13 cellular contexts compared by ENCODE assay signal in the genomic region with DNA sequence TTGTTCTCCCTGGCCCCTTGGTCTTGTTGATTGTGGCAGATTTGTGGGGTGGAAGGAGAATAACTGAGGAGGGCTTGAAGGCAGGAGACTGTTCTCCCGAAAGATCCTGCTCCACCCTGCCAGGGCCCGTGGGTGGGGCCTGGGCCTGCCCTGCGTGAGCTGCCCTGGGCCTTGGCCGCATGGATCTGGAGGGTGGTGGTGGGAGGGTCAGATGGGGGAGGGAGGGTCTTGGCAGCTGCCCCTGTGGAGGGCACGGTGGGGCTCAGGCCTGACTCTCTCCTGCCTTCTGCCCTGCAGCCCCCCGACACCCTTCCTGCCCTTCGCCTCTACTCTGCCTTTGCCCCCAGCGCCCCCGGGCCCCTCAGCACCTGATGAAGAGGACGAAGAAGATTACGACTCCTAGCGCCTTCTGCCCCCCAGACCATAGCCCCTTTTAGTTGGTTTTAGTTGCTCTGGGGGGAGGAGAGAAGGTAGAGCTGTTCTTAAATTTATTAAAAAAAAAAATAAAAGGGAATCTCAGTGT. TPM values are rescaled to one million over a fixed set of nuclear protein-coding genes. Genes with fewer than 3 reads are reported as not detected.
DNase-seq lines count a peak whose midpoint lies in the region; ATAC-seq, FAIRE-seq and TF ChIP-seq lines count a peak whose summit lies in the region.
"Had no signal": no experiment of that assay in that cellular context is flagged by ENCODE, and none has a peak within 500 bp of the region (broad histone marks: within the 10 kb centered on the region; RNA-seq: fewer than 3 reads in every experiment).

No MANE protein-coding gene starts in this region.

- TF ChIP-seq CTCF in foreskin fibroblast (IDR thresholded peaks at IDR 0.05; ENCODE audit: low read depth, low read length): no peak

- peaks cover 8% of the 10 kb centered on the region for H3K36me3 Mint-ChIP-seq in activated naive CD4-positive, alpha-beta T cell treated with anti-CD3 and anti-CD28 coated beads for 36 hours (ENCODE audit: low read depth)
- H3K36me3 Mint-ChIP-seq in activated naive CD4-positive, alpha-beta T cell treated with anti-CD3 and anti-CD28 coated beads, Interleukin-2, amount 50 U/mL, for 72 hours: peaks cover 0 to 11% of the 10 kb centered on the region in 2 donors
- peaks cover 30% of the 10 kb centered on the region for H3K36me3 Mint-ChIP-seq in activated CD4-positive, alpha-beta memory T cell treated with anti-CD3 and anti-CD28 coated beads, Interleukin-2, amount 10 ng/mL, durations not matched to agents 7 days and 5 days (ENCODE audit: low read depth)

- CTCF ChIA-PET in activated naive CD4-positive, alpha-beta T cell treated with anti-CD3 and anti-CD28 coated beads for 36 hours (lab: Charles Lee): interaction anchor here (1.5 kb wide), 1 partner anchor 101 kb away, joined by 4 read pairs; no protein-coding TSS in a partner anchor
- CTCF ChIA-PET in activated CD4-positive, alpha-beta memory T cell treated with anti-CD3 and anti-CD28 coated beads, Interleukin-2, amount 10 ng/mL, durations not matched to agents 7 days and 5 days (lab: Charles Lee): interaction anchor here (1.1 to 3.5 kb wide), 2 partner anchors 29 to 31 kb away, joined by 3 to 18 read pairs; partner anchors contain the start of genes CCDC85B and FIBP

- POLR2A ChIA-PET in activated CD4-positive, alpha-beta memory T cell treated with anti-CD3 and anti-CD28 coated beads, Interleukin-2, amount 10 ng/mL, durations not matched to agents 7 days and 5 days (lab: Charles Lee): interaction anchor here (1.8 to 2.9 kb wide), 4 partner anchors 27 to 40 kb away, joined by 6 to 16 read pairs (median 7); partner anchors contain the start of genes CCDC85B and SART1

- no peaks in the 10 kb centered on the region for H3K27me3 Mint-ChIP-seq in activated naive CD4-positive, alpha-beta T cell treated with anti-CD3 and anti-CD28 coated beads for 36 hours (ENCODE audit: low read depth)
- no peaks in the 10 kb centered on the region for H3K27me3 Mint-ChIP-seq in activated CD4-positive, alpha-beta memory T cell treated with anti-CD3 and anti-CD28 coated beads, Interleukin-2, amount 10 ng/mL, durations not matched to agents 7 days and 5 days
- H3K27me3 Mint-ChIP-seq in stimulated activated naive CD8-positive, alpha-beta T cell treated with anti-CD3 and anti-CD28 coated beads, Interleukin-15, amount 100 ng/mL, for 72 hours: no peaks in the 10 kb centered on the region

- intact Hi-C loops in activated naive CD4-positive, alpha-beta T cell treated with anti-CD3 and anti-CD28 coated beads for 36 hours (cut with micrococcal nuclease): no loop called here

- no peak for DNase-seq in activated naive CD4-positive, alpha-beta T cell treated with anti-CD3 and anti-CD28 coated beads for 36 hours
- no peak for DNase-seq in activated naive CD4-positive, alpha-beta T cell treated with anti-CD3 and anti-CD28 coated beads, Interleukin-2, amount 50 U/mL, for 72 hours (ENCODE audit: low spot score in 2 of 2)
- no peak for DNase-seq in activated CD4-positive, alpha-beta memory T cell treated with anti-CD3 and anti-CD28 coated beads, Interleukin-2, amount 10 ng/mL, durations not matched to agents 7 days and 5 days
- no peak for DNase-seq in foreskin fibroblast
- DNase-seq in stimulated activated naive CD8-positive, alpha-beta T cell treated with anti-CD3 and anti-CD28 coated beads, Interleukin-15, amount 100 ng/mL, for 72 hours: no peak
- no peak for DNase-seq in RCC 7860 (ENCODE audit: low spot score)
- DNase-seq in NCI-H510A (lab: John Stamatoyannopoulos, UW): no peak
- DNase-seq: NCI-H1105 had no signal

- no peak for FAIRE-seq in RCC 7860 (lab: Jason Lieb, UNC)
- FAIRE-seq: bronchial epithelial cell, GM18507 had no signal

- no peaks in the 10 kb centered on the region for H3K9me3 Mint-ChIP-seq in activated naive CD4-positive, alpha-beta T cell treated with anti-CD3 and anti-CD28 coated beads for 36 hours
- H3K9me3 Mint-ChIP-seq in activated naive CD4-positive, alpha-beta T cell treated with anti-CD3 and anti-CD28 coated beads, Interleukin-2, amount 50 U/mL, for 72 hours: no peaks in the 10 kb centered on the region
- H3K9me3 Mint-ChIP-seq in activated CD4-positive, alpha-beta memory T cell treated with anti-CD3 and anti-CD28 coated beads, Interleukin-2, amount 10 ng/mL, durations not matched to agents 7 days and 5 days: no peaks in the 10 kb centered on the region
- no peaks in the 10 kb centered on the region for H3K9me3 Mint-ChIP-seq in stimulated activated naive CD8-positive, alpha-beta T cell treated with anti-CD3 and anti-CD28 coated beads, Interleukin-15, amount 100 ng/mL, for 72 hours

- H3K4me1 Mint-ChIP-seq in activated naive CD4-positive, alpha-beta T cell treated with anti-CD3 and anti-CD28 coated beads for 36 hours (ENCODE audit: low read depth): peaks cover 31% of the 10 kb centered on the region
- H3K4me1 Mint-ChIP-seq in activated CD4-positive, alpha-beta memory T cell treated with anti-CD3 and anti-CD28 coated beads, Interleukin-2, amount 10 ng/mL, durations not matched to agents 7 days and 5 days: peaks cover 36% of the 10 kb centered on the region
- H3K4me1 Mint-ChIP-seq in stimulated activated naive CD8-positive, alpha-beta T cell treated with anti-CD3 and anti-CD28 coated beads, Interleukin-15, amount 100 ng/mL, for 72 hours: peaks cover 39% of the 10 kb centered on the region

- no peak overlapping the region for H3K27ac Mint-ChIP-seq in activated naive CD4-positive, alpha-beta T cell treated with anti-CD3 and anti-CD28 coated beads for 36 hours
- H3K27ac Mint-ChIP-seq in activated naive CD4-positive, alpha-beta T cell treated with anti-CD3 and anti-CD28 coated beads, Interleukin-2, amount 50 U/mL, for 72 hours: peak overlapping the region in 1 of 2 donors; percentile 88
- peak overlapping the region; percentile 21 for H3K27ac Mint-ChIP-seq in activated CD4-positive, alpha-beta memory T cell treated with anti-CD3 and anti-CD28 coated beads, Interleukin-2, amount 10 ng/mL, durations not matched to agents 7 days and 5 days
- no peak overlapping the region for H3K27ac Mint-ChIP-seq in stimulated activated naive CD8-positive, alpha-beta T cell treated with anti-CD3 and anti-CD28 coated beads, Interleukin-15, amount 100 ng/mL, for 72 hours

- H3K4me3 ChIP-seq in foreskin fibroblast (ENCODE audit: low read depth in 1 of 2, low read length in 2 of 2): peak overlapping the region; percentile 72 to 79

- peak overlapping the region; percentile 93 for H3K4me3 Mint-ChIP-seq in activated naive CD4-positive, alpha-beta T cell treated with anti-CD3 and anti-CD28 coated beads for 36 hours
- H3K4me3 Mint-ChIP-seq in activated CD4-positive, alpha-beta memory T cell treated with anti-CD3 and anti-CD28 coated beads, Interleukin-2, amount 10 ng/mL, durations not matched to agents 7 days and 5 days: peak overlapping the region; percentile 93
- peak overlapping the region; percentile 88 to 98 for H3K4me3 Mint-ChIP-seq in stimulated activated naive CD8-positive, alpha-beta T cell treated with anti-CD3 and anti-CD28 coated beads, Interleukin-15, amount 100 ng/mL, for 72 hours

- ATAC-seq in activated naive CD4-positive, alpha-beta T cell treated with anti-CD3 and anti-CD28 coated beads, Interleukin-2, amount 50 U/mL, for 72 hours: no peak
- ATAC-seq in stimulated activated naive CD8-positive, alpha-beta T cell treated with anti-CD3 and anti-CD28 coated beads, Interleukin-15, amount 100 ng/mL, for 72 hours: no peak
- no peak for ATAC-seq in HG02798 (IDR thresholded peaks at IDR 0.05; ENCODE audit: poor library complexity, unreplicated experiment)
- ATAC-seq: activated CD4-positive, CD25-positive, alpha-beta regulatory T cell treated with anti-CD3 and anti-CD28 coated beads, Interleukin-2, amount 50 U/mL, for 24 hours; heart right ventricle had no signal

RNA-seq across cellular contexts. Expression of gene DRAP1, which starts 1.9 kb away (rescaled TPM):
- total RNA-seq in activated naive CD4-positive, alpha-beta T cell treated with anti-CD3 and anti-CD28 coated beads for 36 hours: 100 to 1,000 TPM; 117 to 134 TPM
- total RNA-seq in activated naive CD4-positive, alpha-beta T cell treated with anti-CD3 and anti-CD28 coated beads, Interleukin-2, amount 50 U/mL, for 72 hours: 100 to 1,000 TPM; 110 to 167 TPM
- total RNA-seq in activated CD4-positive, alpha-beta memory T cell treated with anti-CD3 and anti-CD28 coated beads, Interleukin-2, amount 10 ng/mL, durations not matched to agents 7 days and 5 days: 100 to 1,000 TPM; 162 to 180 TPM

RNA-seq across cellular contexts. Expression of gene C11orf68, which starts 2.2 kb away (rescaled TPM):
- 10 to 100 TPM; 20.0 to 21.9 TPM for total RNA-seq in activated naive CD4-positive, alpha-beta T cell treated with anti-CD3 and anti-CD28 coated beads for 36 hours
- 10 to 100 TPM; 17.6 to 28.6 TPM for total RNA-seq in activated naive CD4-positive, alpha-beta T cell treated with anti-CD3 and anti-CD28 coated beads, Interleukin-2, amount 50 U/mL, for 72 hours
- total RNA-seq in activated CD4-positive, alpha-beta memory T cell treated with anti-CD3 and anti-CD28 coated beads, Interleukin-2, amount 10 ng/mL, durations not matched to agents 7 days and 5 days: 10 to 100 TPM; 34.1 to 34.2 TPM

RNA-seq across cellular contexts. Expression of gene FOSL1, which starts 20.9 kb away (rescaled TPM):
- 1 to 10 TPM; 8.2 TPM for total RNA-seq in activated naive CD4-positive, alpha-beta T cell treated with anti-CD3 and anti-CD28 coated beads for 36 hours
- total RNA-seq in activated naive CD4-positive, alpha-beta T cell treated with anti-CD3 and anti-CD28 coated beads, Interleukin-2, amount 50 U/mL, for 72 hours: 1 to 10 TPM; 7.4 to 9.5 TPM
- 1 to 10 TPM; 4.5 to 5.0 TPM for total RNA-seq in activated CD4-positive, alpha-beta memory T cell treated with anti-CD3 and anti-CD28 coated beads, Interleukin-2, amount 10 ng/mL, durations not matched to agents 7 days and 5 days

RNA-seq across cellular contexts. Expression of gene TSGA10IP, which starts 24.2 kb away (rescaled TPM):
- not detected for total RNA-seq in activated naive CD4-positive, alpha-beta T cell treated with anti-CD3 and anti-CD28 coated beads for 36 hours
- total RNA-seq in activated naive CD4-positive, alpha-beta T cell treated with anti-CD3 and anti-CD28 coated beads, Interleukin-2, amount 50 U/mL, for 72 hours: not detected
- total RNA-seq in activated CD4-positive, alpha-beta memory T cell treated with anti-CD3 and anti-CD28 coated beads, Interleukin-2, amount 10 ng/mL, durations not matched to agents 7 days and 5 days: not detected
- total RNA-seq: bronchial epithelial cell, heart right ventricle had no signal

RNA-seq across cellular contexts. Expression of gene CCDC85B, which starts 30.6 kb away (rescaled TPM):
- total RNA-seq in activated naive CD4-positive, alpha-beta T cell treated with anti-CD3 and anti-CD28 coated beads for 36 hours: 10 to 100 TPM; 27.6 to 29.0 TPM
- total RNA-seq in activated naive CD4-positive, alpha-beta T cell treated with anti-CD3 and anti-CD28 coated beads, Interleukin-2, amount 50 U/mL, for 72 hours: 10 to 100 TPM; 29.4 to 37.2 TPM
- 10 to 100 TPM; 53.2 to 55.8 TPM for total RNA-seq in activated CD4-positive, alpha-beta memory T cell treated with anti-CD3 and anti-CD28 coated beads, Interleukin-2, amount 10 ng/mL, durations not matched to agents 7 days and 5 days
